Comparison of ENCODE assay signal across 30 cellular contexts in genomic region chr2:20481798-20482405, GRCh38. TPM values are rescaled to one million over a fixed set of nuclear protein-coding genes. Genes with fewer than 3 reads are reported as not detected.
DNase-seq lines count a peak whose midpoint lies in the region; ATAC-seq and TF ChIP-seq lines count a peak whose summit lies in the region.
"Had no signal": no experiment of that assay in that cellular context is flagged by ENCODE, and none has a peak within 500 bp of the region (broad histone marks: within the 10 kb centered on the region; RNA-seq: fewer than 3 reads in every experiment).

No MANE protein-coding gene starts in this region.

- no peak for ATAC-seq in Right ventricle myocardium inferior
- ATAC-seq in gastrocnemius medialis, result no peak
- ATAC-seq: CD8-positive, alpha-beta T cell; GM12878; lower lobe of right lung; naive thymus-derived CD4-positive, alpha-beta T cell; upper lobe of right lung had no signal

- H3K27me3 ChIP-seq in left ventricle myocardium inferior (ENCODE audit: low read depth) (no peaks in the 10 kb centered on the region), esophagus muscularis mucosa (no peaks in the 10 kb centered on the region), gastrocnemius medialis (no peaks in the 10 kb centered on the region), uterus (no peaks in the 10 kb centered on the region), dorsolateral prefrontal cortex (no peaks in the 10 kb centered on the region)
- H3K27me3 ChIP-seq: Peyer's patch, upper lobe of right lung had no signal

- peaks cover 7% of the 10 kb centered on the region for H3K4me1 ChIP-seq in left ventricle myocardium inferior
- peaks cover 0 to 48% (median 30%) of the 10 kb centered on the region in 4 donors for H3K4me1 ChIP-seq in esophagus muscularis mucosa
- peaks cover 14 to 40% of the 10 kb centered on the region in 2 donors for H3K4me1 ChIP-seq in gastrocnemius medialis
- peaks cover 0 to 10% of the 10 kb centered on the region in 2 donors for H3K4me1 ChIP-seq in uterus
- H3K4me1 ChIP-seq: Peyer's patch, upper lobe of right lung had no signal

- no peak for DNase-seq in left ventricle myocardium inferior
- DNase-seq in Right ventricle myocardium inferior (ENCODE audit: missing footprints), result no peak
- DNase-seq in esophagus muscularis mucosa (ENCODE audit: extremely low spot score), result no peak
- no peak for DNase-seq in gastrocnemius medialis
- peak in 1 of 2 donors; percentile 34 for DNase-seq in uterus
- DNase-seq in dorsolateral prefrontal cortex, result no peak
- no peak for DNase-seq in activated CD4-positive, alpha-beta T cell treated with anti-CD3 and anti-CD28 coated beads, Interleukin-2, amount 10 ng/mL, durations not matched to agents 24 days and 14 days
- DNase-seq: activated CD4-positive, alpha-beta T cell treated with anti-CD3 and anti-CD28 coated beads for 4 hours; activated effector memory CD4-positive, alpha-beta T cell treated with anti-CD3 and anti-CD28 coated beads, Interleukin-2, amount 50 U/mL, for 16 hours; activated T-cell treated with anti-CD3 and anti-CD28 coated beads, Interleukin-2, amount 50 U/mL, for 24 hours; erythroblast; glutamatergic neuron; lower lobe of right lung; naive thymus-derived CD4-positive, alpha-beta T cell; NCI-H146; NCI-H2107; NCI-H446; NCI-H774; Peyer's patch; psoas muscle; small intestine; SW 1271; T-helper 9 cell had no signal

- no peak overlapping the region for H3K27ac Mint-ChIP-seq in activated CD4-positive, alpha-beta T cell treated with anti-CD3 and anti-CD28 coated beads, Interleukin-2, amount 10 ng/mL, durations not matched to agents 24 days and 14 days
- H3K27ac Mint-ChIP-seq: activated naive CD8-positive, alpha-beta T cell; activated T-cell treated with anti-CD3 and anti-CD28 coated beads, Interleukin-2, amount 50 U/mL, for 24 hours; B cell; CD8-positive, alpha-beta T cell; IgD-negative memory B cell; naive thymus-derived CD4-positive, alpha-beta T cell had no signal

- TF ChIP-seq EP300 in esophagus muscularis mucosa (IDR thresholded peaks at IDR 0.05), result no peak

- no peaks in the 10 kb centered on the region for H3K9me3 Mint-ChIP-seq in activated CD4-positive, alpha-beta T cell treated with anti-CD3 and anti-CD28 coated beads, Interleukin-2, amount 10 ng/mL, durations not matched to agents 24 days and 14 days
- H3K9me3 Mint-ChIP-seq: CD8-positive, alpha-beta T cell; naive thymus-derived CD4-positive, alpha-beta T cell had no signal

- intact Hi-C loops in left ventricle myocardium inferior (cut with micrococcal nuclease) (no loop called here), Right ventricle myocardium inferior (cut with DNase I) (no loop called here), esophagus muscularis mucosa (cut with DNase I) (no loop called here), gastrocnemius medialis (cut with DNase I; ENCODE audit: low total_unique reads) (no loop called here), uterus (cut with DNase I; ENCODE audit: low total_unique reads) (no loop called here), dorsolateral prefrontal cortex (cut with DNase I) (no loop called here)
- intact Hi-C loops in activated CD4-positive, alpha-beta T cell treated with anti-CD3 and anti-CD28 coated beads, Interleukin-2, amount 10 ng/mL, durations not matched to agents 24 days and 14 days (cut with micrococcal nuclease), result no loop called here

- H3K27ac ChIP-seq in left ventricle myocardium inferior (replicated peaks) (peak overlapping the region; percentile 72), esophagus muscularis mucosa (replicated peaks in 1 of 4) (peak overlapping the region; percentile 22 to 66 (median 48)), gastrocnemius medialis (peak overlapping the region; percentile 5 to 80 (median 45)), uterus (peak overlapping the region; percentile 67 to 82), dorsolateral prefrontal cortex (peak overlapping the region in 6 of 59 donors; percentile 5 to 68 (median 22))
- H3K27ac ChIP-seq: lower lobe of right lung, psoas muscle, upper lobe of right lung, WERI-Rb-1 had no signal

- H3K36me3 Mint-ChIP-seq in activated CD4-positive, alpha-beta T cell treated with anti-CD3 and anti-CD28 coated beads, Interleukin-2, amount 10 ng/mL, durations not matched to agents 24 days and 14 days (ENCODE audit: low read depth), result no peaks in the 10 kb centered on the region
- H3K36me3 Mint-ChIP-seq: activated naive CD8-positive, alpha-beta T cell; CD8-positive, alpha-beta T cell; naive thymus-derived CD4-positive, alpha-beta T cell had no signal

- in situ Hi-C loops in gastrocnemius medialis (cut with MboI; ENCODE audit: low sequenced_read_pairs in 4 of 4), result no loop called here

- H3K9me3 ChIP-seq in left ventricle myocardium inferior (replicated peaks) (no peaks in the 10 kb centered on the region), esophagus muscularis mucosa (no peaks in the 10 kb centered on the region), gastrocnemius medialis (no peaks in the 10 kb centered on the region), uterus (no peaks in the 10 kb centered on the region)
- H3K9me3 ChIP-seq: lower lobe of right lung, Peyer's patch, psoas muscle, upper lobe of right lung had no signal

- no peaks in the 10 kb centered on the region for H3K36me3 ChIP-seq in left ventricle myocardium inferior
- no peaks in the 10 kb centered on the region for H3K36me3 ChIP-seq in esophagus muscularis mucosa
- no peaks in the 10 kb centered on the region for H3K36me3 ChIP-seq in gastrocnemius medialis
- no peaks in the 10 kb centered on the region for H3K36me3 ChIP-seq in uterus
- H3K36me3 ChIP-seq: lower lobe of right lung, Peyer's patch, upper lobe of right lung, WERI-Rb-1 had no signal

- no peak overlapping the region for H3K4me3 Mint-ChIP-seq in activated CD4-positive, alpha-beta T cell treated with anti-CD3 and anti-CD28 coated beads, Interleukin-2, amount 10 ng/mL, durations not matched to agents 24 days and 14 days
- H3K4me3 Mint-ChIP-seq: activated naive CD8-positive, alpha-beta T cell; activated T-cell treated with anti-CD3 and anti-CD28 coated beads, Interleukin-2, amount 50 U/mL, for 24 hours; B cell; CD8-positive, alpha-beta T cell; naive thymus-derived CD4-positive, alpha-beta T cell had no signal

- TF ChIP-seq POLR2A in esophagus muscularis mucosa (IDR thresholded peaks at IDR 0.05; ENCODE audit: low read depth), result no peak
- no peak for TF ChIP-seq POLR2A in gastrocnemius medialis (IDR thresholded peaks at IDR 0.05)
- TF ChIP-seq POLR2A in uterus (IDR thresholded peaks at IDR 0.05), result no peak

- H3K4me1 Mint-ChIP-seq in activated CD4-positive, alpha-beta T cell treated with anti-CD3 and anti-CD28 coated beads, Interleukin-2, amount 10 ng/mL, durations not matched to agents 24 days and 14 days, result peaks cover 2% of the 10 kb centered on the region
- H3K4me1 Mint-ChIP-seq: B cell; naive thymus-derived CD4-positive, alpha-beta T cell had no signal

- H3K4me3 ChIP-seq in left ventricle myocardium inferior (no peak overlapping the region), esophagus muscularis mucosa (no peak overlapping the region), gastrocnemius medialis (no peak overlapping the region), uterus (no peak overlapping the region), dorsolateral prefrontal cortex (no peak overlapping the region)
- H3K4me3 ChIP-seq: GM12878, lower lobe of right lung, Peyer's patch, psoas muscle, upper lobe of right lung had no signal

- TF ChIP-seq CTCF in left ventricle myocardium inferior (IDR thresholded peaks at IDR 0.05; ENCODE audit: borderline replicate concordance) (no peak), esophagus muscularis mucosa (IDR thresholded peaks at IDR 0.05) (no peak), gastrocnemius medialis (IDR thresholded peaks at IDR 0.05 in 4 of 5, conservative IDR thresholded peaks at IDR 0.05 in 1 of 5) (no peak), uterus (IDR thresholded peaks at IDR 0.05) (no peak), dorsolateral prefrontal cortex (IDR thresholded peaks at IDR 0.05 in 54 of 56, conservative IDR thresholded peaks at IDR 0.05 in 2 of 56; ENCODE audit: low read depth in 1 of 56, partially characterized antibody in 56 of 56) (no peak)

- 89% methylated on average over 5 of the region's 5 CpGs for WGBS in esophagus muscularis mucosa

- peaks cover 10% of the 10 kb centered on the region for H3K27me3 Mint-ChIP-seq in activated CD4-positive, alpha-beta T cell treated with anti-CD3 and anti-CD28 coated beads, Interleukin-2, amount 10 ng/mL, durations not matched to agents 24 days and 14 days
- H3K27me3 Mint-ChIP-seq: activated naive CD8-positive, alpha-beta T cell had no signal

RNA-seq across cellular contexts. Expression of gene RHOB, which starts 35.0 kb away (rescaled TPM):
- total RNA-seq in left ventricle myocardium inferior, result 193 TPM
- 208 TPM for total RNA-seq in Right ventricle myocardium inferior
- total RNA-seq in esophagus muscularis mucosa, result 1,000 to 10,000 TPM in 3 of 4 donors, 100 to 1,000 TPM in 1; 809 to 1,532 (median 1,203) TPM
- total RNA-seq in gastrocnemius medialis, result 1,000 to 10,000 TPM in 2 of 4 donors, 100 to 1,000 TPM in 2; 696 to 1,267 (median 1,094) TPM
- 1,000 to 10,000 TPM in 1 of 4 donors, 100 to 1,000 TPM in 3; 242 to 1,280 (median 486) TPM for total RNA-seq in uterus
- total RNA-seq in dorsolateral prefrontal cortex, result 100 to 1,000 TPM; 206 to 544 (median 321) TPM
- total RNA-seq in activated CD4-positive, alpha-beta T cell treated with anti-CD3 and anti-CD28 coated beads, Interleukin-2, amount 10 ng/mL, durations not matched to agents 24 days and 14 days, result 16.4 and 18.5 TPM in 2 replicates
